In the genomic region with DNA sequence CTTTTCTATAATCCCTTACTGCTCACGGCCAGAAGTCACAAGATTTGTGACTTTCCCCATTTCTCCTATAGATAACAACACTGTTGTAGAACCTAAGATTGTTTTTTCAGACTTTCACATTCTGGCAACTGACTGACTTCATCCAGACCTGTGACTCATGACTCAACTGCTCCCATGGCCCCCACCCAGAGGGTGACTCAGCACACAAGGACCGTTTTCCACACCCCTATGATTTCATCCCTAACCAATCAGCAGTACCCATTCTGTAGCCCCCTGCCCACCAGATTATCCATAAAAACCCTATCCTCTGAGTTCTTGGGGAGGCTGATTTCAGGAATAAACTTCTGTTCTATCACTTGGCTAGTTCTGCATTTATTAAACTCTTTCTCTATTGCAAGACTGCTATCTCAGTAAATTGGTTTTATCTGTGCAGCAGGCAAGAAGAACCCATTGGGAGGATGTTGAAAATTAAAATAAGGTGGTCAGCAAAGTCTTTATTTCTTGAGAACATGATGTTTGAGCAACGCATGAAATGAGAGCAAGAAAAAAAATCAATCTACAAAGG, we compare ENCODE assay signal across 16 cellular contexts.
DNase-seq lines count a peak whose midpoint lies in the region; ATAC-seq and TF ChIP-seq lines count a peak whose summit lies in the region.
"Had no signal": no experiment of that assay in that cellular context is flagged by ENCODE, and none has a peak within 500 bp of the region (broad histone marks: within the 10 kb centered on the region; RNA-seq: fewer than 3 reads in every experiment).

No MANE protein-coding gene starts in this region.

- ATAC-seq in HG03432 (IDR thresholded peaks at IDR 0.05; ENCODE audit: unreplicated experiment) (no peak), GM18511 (IDR thresholded peaks at IDR 0.05; ENCODE audit: unreplicated experiment) (no peak), HG03196 (IDR thresholded peaks at IDR 0.05; ENCODE audit: unreplicated experiment) (no peak)
- ATAC-seq: T-cell had no signal

- H3K36me3 Mint-ChIP-seq in CD14-positive monocyte, result no peaks in the 10 kb centered on the region
- H3K36me3 Mint-ChIP-seq: T-cell had no signal

- peaks cover 6 to 18% (median 13%) of the 10 kb centered on the region in 7 donors for H3K9me3 Mint-ChIP-seq in CD14-positive monocyte

- H3K4me3 ChIP-seq in choroid plexus epithelial cell (ENCODE audit: low read depth, low read length), result no peak overlapping the region
- H3K4me3 ChIP-seq: BLaER1 treated with 17β-estradiol and CSF1 and Interleukin-3, amounts not matched to agents 10 nM and 100 nM; spleen had no signal

- intact Hi-C loops in CD14-positive monocyte (cut with micrococcal nuclease), result no loop called here

- TF ChIP-seq CTCF in choroid plexus epithelial cell (conservative IDR thresholded peaks at IDR 0.05; ENCODE audit: low read depth, low read length) (no peak), CD14-positive monocyte (IDR thresholded peaks at IDR 0.05) (no peak)

- H3K4me3 Mint-ChIP-seq in CD14-positive monocyte, result no peak overlapping the region
- H3K4me3 Mint-ChIP-seq: dendritic cell treated with granulocyte-macrophage colony-stimulating factor and Interleukin-4, amounts not matched to agents 40 ng/mL and 50 ng/mL, for 4 days; T-cell had no signal

- H3K27ac Mint-ChIP-seq in CD14-positive monocyte, result no peak overlapping the region
- H3K27ac Mint-ChIP-seq: dendritic cell treated with granulocyte-macrophage colony-stimulating factor and Interleukin-4, amounts not matched to agents 40 ng/mL and 50 ng/mL, for 4 days; T-cell had no signal

- DNase-seq in EH (ENCODE audit: low read depth) (peak; percentile 83), OCI-M1 (lab: John Stamatoyannopoulos, UW) (peak; percentile 21), choroid plexus epithelial cell (ENCODE audit: low read depth) (peak; percentile 88), kidney tubule cell (ENCODE audit: low spot score) (peak; percentile 70), CD14-positive monocyte (ENCODE audit: low spot score) (no peak)
- DNase-seq: DMS79 treated with DMSO at 0.1 percent for 48 hours, midbrain, NCI-H1105 treated with DMSO at 0.1 percent for 48 hours, NCI-H446 treated with DMSO at 0.1 percent for 48 hours, spleen, T-cell had no signal

- no peaks in the 10 kb centered on the region for H3K4me1 Mint-ChIP-seq in CD14-positive monocyte
- H3K4me1 Mint-ChIP-seq: T-cell had no signal

- H3K27me3 Mint-ChIP-seq in CD14-positive monocyte (ENCODE audit: low read depth in 3 of 3), result peaks cover 0 to 2% (median 0%) of the 10 kb centered on the region in 3 donors
- H3K27me3 Mint-ChIP-seq: dendritic cell treated with granulocyte-macrophage colony-stimulating factor and Interleukin-4, amounts not matched to agents 40 ng/mL and 50 ng/mL, for 4 days had no signal
